In the genomic region with DNA sequence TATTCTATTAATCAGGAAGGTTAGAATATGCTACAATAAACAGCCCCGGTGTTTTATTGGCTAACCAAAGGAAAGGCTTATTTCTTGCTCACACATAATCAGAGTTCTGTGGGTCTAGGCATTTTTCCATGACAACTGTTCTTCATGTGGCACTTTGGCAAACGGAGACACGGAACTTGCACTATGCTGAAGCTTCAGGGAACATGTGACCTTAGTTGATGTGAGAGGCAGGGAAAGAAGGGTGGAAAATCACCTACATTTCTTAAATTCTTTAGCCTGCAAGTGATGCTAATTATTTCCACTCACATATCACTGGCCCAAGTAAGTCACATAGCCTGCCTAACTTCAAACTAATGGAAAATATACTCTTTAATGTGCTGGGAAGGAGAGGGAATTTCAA, we compare ENCODE assay signal across 24 cellular contexts.
"Had no signal": no experiment of that assay in that cellular context is flagged by ENCODE, and none has a peak within 500 bp of the region (broad histone marks: within the 10 kb centered on the region; RNA-seq: fewer than 3 reads in every experiment).

No MANE protein-coding gene starts in this region.

- H3K36me3 ChIP-seq: colonic mucosa, esophagus muscularis mucosa, heart right ventricle, neural progenitor cell, sigmoid colon, spleen, tibial artery had no signal

- H3K4me3 ChIP-seq: colonic mucosa, esophagus muscularis mucosa, heart right ventricle, lung, mucosa of descending colon, neural progenitor cell, sigmoid colon, spleen, testis, tibial artery had no signal

- H3K27ac ChIP-seq: colonic mucosa, esophagus muscularis mucosa, heart right ventricle, neural progenitor cell, parathyroid adenoma, sigmoid colon, spleen, testis, tibial artery had no signal

- H3K27me3 ChIP-seq: colonic mucosa, esophagus muscularis mucosa, heart right ventricle, neural progenitor cell, sigmoid colon, testis, tibial artery had no signal

- H3K9me3 ChIP-seq: colonic mucosa, mucosa of descending colon, testis, tibial artery had no signal

- DNase-seq: colonic mucosa; effector memory CD4-positive, alpha-beta T cell; foreskin melanocyte; glutamatergic neuron; heart right ventricle; hippocampal formation; immature natural killer cell; islet precursor cell; kidney glomerular epithelial cell; left ventricle myocardium superior; mucosa of descending colon; naive B cell; right cardiac atrium; sigmoid colon; spleen; stimulated activated CD4-positive, alpha-beta T cell treated with anti-CD3 and anti-CD28 coated beads, Interleukin-4, amount 100 ng/mL, for 4 hours; stimulated activated naive CD8-positive, alpha-beta T cell treated with anti-CD3 and anti-CD28 coated beads, Interleukin-15, Interleukin-2, amounts not matched to agents 100 U/mL and 50 U/mL, for 24 hours; testis; tibial artery had no signal

- ATAC-seq: heart right ventricle; left ventricle myocardium superior; mucosa of descending colon; right cardiac atrium; stimulated activated memory B cell treated with anti-CD40 and anti-IgM and Interleukin-4, amounts not matched to agents 10 μg/mL and 1 μg/mL and 100 μg/mL, for 72 hours; stimulated activated naive CD8-positive, alpha-beta T cell treated with anti-CD3 and anti-CD28 coated beads, Interleukin-15, Interleukin-2, amounts not matched to agents 100 U/mL and 50 U/mL, for 24 hours had no signal

- H3K4me1 ChIP-seq: colonic mucosa, esophagus muscularis mucosa, heart right ventricle, neural progenitor cell, parathyroid adenoma, sigmoid colon, spleen, testis, tibial artery had no signal
